Comparison of ENCODE assay signal across 8 cellular contexts in the genomic region with DNA sequence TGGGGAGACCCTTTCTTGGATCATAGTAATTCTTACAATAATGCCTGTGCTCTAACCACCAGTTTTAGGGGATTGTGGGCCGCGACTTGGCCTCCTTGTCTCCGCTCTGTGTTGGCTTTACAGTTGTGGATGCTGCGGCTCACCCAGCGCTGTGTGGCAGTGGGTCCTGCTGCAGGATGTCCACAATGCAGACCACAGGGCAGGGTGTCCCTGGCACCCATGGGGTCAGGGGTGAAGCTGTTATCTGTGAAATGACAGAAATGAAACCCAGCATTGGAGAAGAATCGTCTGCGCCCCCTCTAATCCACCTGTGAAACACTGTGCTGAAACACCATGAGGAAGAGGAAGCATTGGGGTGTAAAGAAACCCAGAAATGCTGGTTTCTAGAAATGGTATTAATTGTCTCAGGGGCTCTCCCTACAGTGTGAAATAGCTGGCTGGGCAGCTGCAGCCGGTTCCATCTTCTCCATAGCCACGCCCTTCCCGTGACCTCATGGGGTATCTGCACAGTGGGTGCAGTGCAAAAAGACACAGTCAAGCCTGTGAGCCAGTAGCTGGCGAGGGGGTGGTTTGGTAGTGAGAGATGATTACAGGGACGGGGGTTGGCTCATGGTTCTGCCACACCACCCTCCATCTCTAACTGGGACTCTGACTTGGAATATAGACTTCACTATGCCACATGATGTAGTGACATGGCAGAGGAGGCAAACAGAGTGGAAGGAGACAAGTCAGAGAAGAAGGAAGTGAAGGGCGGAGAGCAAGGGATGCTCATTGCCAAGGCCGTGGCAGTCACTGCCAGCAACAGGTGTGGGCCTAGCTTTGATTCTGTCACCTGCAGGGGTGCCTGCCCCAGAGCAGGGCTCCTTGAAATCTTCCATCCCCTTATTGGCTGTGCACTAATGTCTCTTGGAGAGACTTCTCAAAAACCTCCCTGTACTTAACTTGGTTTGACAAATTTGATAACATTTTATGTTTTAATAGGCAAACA. TPM values are rescaled to one million over a fixed set of nuclear protein-coding genes. Genes with fewer than 3 reads are reported as not detected.
DNase-seq lines count a peak whose midpoint lies in the region; ATAC-seq, FAIRE-seq and TF ChIP-seq lines count a peak whose summit lies in the region.

No MANE protein-coding gene starts in this region.

- no peak overlapping the region for H3K4me3 ChIP-seq in Loucy (ENCODE audit: low read length, poor library complexity, severe bottlenecking)

- H3K27ac Mint-ChIP-seq in activated T-helper 2 cell treated with anti-CD3 and anti-CD28 coated beads, Interferon-gamma antibody, Interleukin-2, Interleukin-4, amounts not matched to agents 10 μg/mL and 5 μg/mL and 100 μg/mL, durations not matched to agents 14 hours and 24 hours and 36 hours = peak overlapping the region; percentile 96

- H3F3A ChIP-seq in Loucy (ENCODE audit: low read depth) = peaks cover 10% of the 10 kb centered on the region

- no peak overlapping the region for H2AFZ ChIP-seq in Loucy (ENCODE audit: low read length)

- DNase-seq in GM12892 (ENCODE audit: insufficient read length) (no peak), dedifferentiated amniotic fluid mesenchymal stem cell (ENCODE audit: extremely low spot score) (no peak), SW 1271 (lab: John Stamatoyannopoulos, UW) (no peak)
- peak; percentile 56 for DNase-seq in activated T-helper 2 cell treated with anti-CD3 and anti-CD28 coated beads, Interferon-gamma antibody, Interleukin-2, Interleukin-4, amounts not matched to agents 10 μg/mL and 5 μg/mL and 100 μg/mL, durations not matched to agents 14 hours and 24 hours and 36 hours (ENCODE audit: low spot score)
- peak; percentile 78 to 84 for DNase-seq in stimulated activated CD4-positive, alpha-beta T cell treated with anti-CD3 and anti-CD28 coated beads, Interleukin-2, amount 100 ng/mL, for 24 hours

- H3K27me3 Mint-ChIP-seq in activated T-helper 2 cell treated with anti-CD3 and anti-CD28 coated beads, Interferon-gamma antibody, Interleukin-2, Interleukin-4, amounts not matched to agents 10 μg/mL and 5 μg/mL and 100 μg/mL, durations not matched to agents 14 hours and 24 hours and 36 hours (ENCODE audit: low read depth) = no peaks in the 10 kb centered on the region

- peak; percentile 55 for TF ChIP-seq POLR2A in GM12892 (IDR thresholded peaks at IDR 0.05; ENCODE audit: low read depth, low read length)

- H3K4me2 ChIP-seq in Loucy (ENCODE audit: low read depth, low read length, poor library complexity, severe bottlenecking) = peak overlapping the region; percentile 23

- peak overlapping the region; percentile 58 for H3K4me3 Mint-ChIP-seq in activated T-helper 2 cell treated with anti-CD3 and anti-CD28 coated beads, Interferon-gamma antibody, Interleukin-2, Interleukin-4, amounts not matched to agents 10 μg/mL and 5 μg/mL and 100 μg/mL, durations not matched to agents 14 hours and 24 hours and 36 hours (ENCODE audit: low read depth)

- H3K4me1 ChIP-seq in Loucy (ENCODE audit: insufficient read depth, low read length, poor library complexity, severe bottlenecking) = peaks cover 62% of the 10 kb centered on the region

- peaks cover 88% of the 10 kb centered on the region for H3K4me1 Mint-ChIP-seq in activated T-helper 2 cell treated with anti-CD3 and anti-CD28 coated beads, Interferon-gamma antibody, Interleukin-2, Interleukin-4, amounts not matched to agents 10 μg/mL and 5 μg/mL and 100 μg/mL, durations not matched to agents 14 hours and 24 hours and 36 hours (ENCODE audit: low read depth)

- ATAC-seq in GM21576 (IDR thresholded peaks at IDR 0.05; ENCODE audit: unreplicated experiment) (peak; percentile 59), SK-N-SH treated with all-trans-retinoic acid at 6 μM for 48 hours (no peak)

- no peaks in the 10 kb centered on the region for H3K9me3 Mint-ChIP-seq in activated T-helper 2 cell treated with anti-CD3 and anti-CD28 coated beads, Interferon-gamma antibody, Interleukin-2, Interleukin-4, amounts not matched to agents 10 μg/mL and 5 μg/mL and 100 μg/mL, durations not matched to agents 14 hours and 24 hours and 36 hours

- H4K20me1 ChIP-seq in Loucy (ENCODE audit: insufficient read depth, low read length, poor library complexity, severe bottlenecking) = peaks cover 5% of the 10 kb centered on the region

- TF ChIP-seq CTCF in Loucy (conservative IDR thresholded peaks at IDR 0.05; ENCODE audit: low read length) = no peak

- H3K27me3 ChIP-seq in Loucy (ENCODE audit: insufficient read depth, low read length, poor library complexity, severe bottlenecking) = no peaks in the 10 kb centered on the region

- peaks cover 82% of the 10 kb centered on the region for H3K79me2 ChIP-seq in Loucy (ENCODE audit: insufficient read depth, low read length)

- H3K36me3 ChIP-seq in Loucy (ENCODE audit: insufficient read depth, low read length) = peaks cover 6% of the 10 kb centered on the region; the same call in 1 of the 2 replicates

- no peaks in the 10 kb centered on the region for H3K9me2 ChIP-seq in Loucy (replicated peaks; ENCODE audit: low read depth, low read length)

- H3K36me3 Mint-ChIP-seq in activated T-helper 2 cell treated with anti-CD3 and anti-CD28 coated beads, Interferon-gamma antibody, Interleukin-2, Interleukin-4, amounts not matched to agents 10 μg/mL and 5 μg/mL and 100 μg/mL, durations not matched to agents 14 hours and 24 hours and 36 hours (ENCODE audit: low read depth) = peaks cover 33% of the 10 kb centered on the region

- H3K9me3 ChIP-seq in Loucy (ENCODE audit: insufficient read depth, low read depth, low read length) = no peaks in the 10 kb centered on the region

- peak; percentile 77 for FAIRE-seq in GM12892 (lab: Jason Lieb, UNC)

- intact Hi-C loops in activated T-helper 2 cell treated with anti-CD3 and anti-CD28 coated beads, Interferon-gamma antibody, Interleukin-2, Interleukin-4, amounts not matched to agents 10 μg/mL and 5 μg/mL and 100 μg/mL, durations not matched to agents 14 hours and 24 hours and 36 hours (cut with micrococcal nuclease) = loop anchor here (10.0 kb wide), 1 partner anchor 274 kb away; the partner anchor contains the start of gene MGAT4A

- peak overlapping the region; percentile 35 for H3K9ac ChIP-seq in Loucy (ENCODE audit: low read depth, low read length, poor library complexity, severe bottlenecking)

TF ChIP-seq in SK-N-SH treated with all-trans-retinoic acid at 6 μM for 48 hours, 23 proteins besides CTCF, POLR2A, EP300 and RAD21 (continues in another document):
- TF ChIP-seq TCF4 (CRISPR knock-in tag; IDR thresholded peaks at IDR 0.05; ENCODE audit: borderline replicate concordance) (no peak), RARB (CRISPR knock-in tag; IDR thresholded peaks at IDR 0.05) (no peak), ZNF70 (CRISPR knock-in tag; IDR thresholded peaks at IDR 0.05) (no peak), ISL1 (CRISPR knock-in tag; IDR thresholded peaks at IDR 0.05) (no peak), CSRNP3 (CRISPR knock-in tag; IDR thresholded peaks at IDR 0.05) (no peak), ZNF565 (CRISPR knock-in tag; conservative IDR thresholded peaks at IDR 0.05; ENCODE audit: low read depth) (no peak), ZC3H10 (CRISPR knock-in tag; IDR thresholded peaks at IDR 0.05) (no peak), ZFP3 (CRISPR knock-in tag; IDR thresholded peaks at IDR 0.05) (no peak)
- TF ChIP-seq, protein P1, sequence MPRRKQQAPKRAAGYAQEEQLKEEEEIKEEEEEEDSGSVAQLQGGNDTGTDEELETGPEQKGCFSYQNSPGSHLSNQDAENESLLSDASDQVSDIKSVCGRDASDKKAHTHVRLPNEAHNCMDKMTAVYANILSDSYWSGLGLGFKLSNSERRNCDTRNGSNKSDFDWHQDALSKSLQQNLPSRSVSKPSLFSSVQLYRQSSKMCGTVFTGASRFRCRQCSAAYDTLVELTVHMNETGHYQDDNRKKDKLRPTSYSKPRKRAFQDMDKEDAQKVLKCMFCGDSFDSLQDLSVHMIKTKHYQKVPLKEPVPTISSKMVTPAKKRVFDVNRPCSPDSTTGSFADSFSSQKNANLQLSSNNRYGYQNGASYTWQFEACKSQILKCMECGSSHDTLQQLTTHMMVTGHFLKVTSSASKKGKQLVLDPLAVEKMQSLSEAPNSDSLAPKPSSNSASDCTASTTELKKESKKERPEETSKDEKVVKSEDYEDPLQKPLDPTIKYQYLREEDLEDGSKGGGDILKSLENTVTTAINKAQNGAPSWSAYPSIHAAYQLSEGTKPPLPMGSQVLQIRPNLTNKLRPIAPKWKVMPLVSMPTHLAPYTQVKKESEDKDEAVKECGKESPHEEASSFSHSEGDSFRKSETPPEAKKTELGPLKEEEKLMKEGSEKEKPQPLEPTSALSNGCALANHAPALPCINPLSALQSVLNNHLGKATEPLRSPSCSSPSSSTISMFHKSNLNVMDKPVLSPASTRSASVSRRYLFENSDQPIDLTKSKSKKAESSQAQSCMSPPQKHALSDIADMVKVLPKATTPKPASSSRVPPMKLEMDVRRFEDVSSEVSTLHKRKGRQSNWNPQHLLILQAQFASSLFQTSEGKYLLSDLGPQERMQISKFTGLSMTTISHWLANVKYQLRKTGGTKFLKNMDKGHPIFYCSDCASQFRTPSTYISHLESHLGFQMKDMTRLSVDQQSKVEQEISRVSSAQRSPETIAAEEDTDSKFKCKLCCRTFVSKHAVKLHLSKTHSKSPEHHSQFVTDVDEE (CRISPR knock-in tag; IDR thresholded peaks at IDR 0.05) = no peak

RNA-seq across cellular contexts. Expression of gene INPP4A, which starts 16.2 kb away (rescaled TPM):
- polyA plus RNA-seq in GM12892 (2012; ENCODE audit: missing spikeins) = 22.2 TPM
- 35.9 and 40.2 TPM in 2 replicates for total RNA-seq in activated T-helper 2 cell treated with anti-CD3 and anti-CD28 coated beads, Interferon-gamma antibody, Interleukin-2, Interleukin-4, amounts not matched to agents 10 μg/mL and 5 μg/mL and 100 μg/mL, durations not matched to agents 14 hours and 24 hours and 36 hours

Comparison
In these comparisons a context has a peak if more than half of its experiments do, and no peak if none do; other contexts are left out.
1. DNase-seq: peak in activated T-helper 2 cell treated with anti-CD3 and anti-CD28 coated beads, Interferon-gamma antibody, Interleukin-2, Interleukin-4, amounts not matched to agents 10 μg/mL and 5 μg/mL and 100 μg/mL, durations not matched to agents 14 hours and 24 hours and 36 hours (single experiment) and stimulated activated CD4-positive, alpha-beta T cell treated with anti-CD3 and anti-CD28 coated beads, Interleukin-2, amount 100 ng/mL, for 24 hours (2 of 2); none in GM12892 (single experiment), dedifferentiated amniotic fluid mesenchymal stem cell (single experiment) and SW 1271 (0 of 2).